In genomic region chr16:228151-228855, GRCh38 we compare ENCODE assay signal across 8 cellular contexts. TPM values are rescaled to one million over a fixed set of nuclear protein-coding genes. Genes with fewer than 3 reads are reported as not detected.
DNase-seq lines count a peak whose midpoint lies in the region; ATAC-seq and TF ChIP-seq lines count a peak whose summit lies in the region.

No MANE protein-coding gene starts in this region.

- H3K36me3 ChIP-seq in DND-41 (ENCODE audit: insufficient read depth, low read length) (peaks cover 48% of the 10 kb centered on the region), parathyroid adenoma (ENCODE audit: control insufficient read depth, insufficient read depth, low read length) (no peaks in the 10 kb centered on the region)

- DNase-seq in DND-41 (no peak), fibroblast of the aortic adventitia (ENCODE audit: low read depth) (no peak), NCI-H1105 (lab: John Stamatoyannopoulos, UW) (no peak), GF-D8 (lab: John Stamatoyannopoulos, UW) (no peak), ureter (ENCODE audit: low spot score) (no peak)

- peak; percentile 23 for ATAC-seq in DND-41 (ENCODE audit: insufficient read depth, low read depth)
- ATAC-seq in HG02759 (IDR thresholded peaks at IDR 0.05; ENCODE audit: unreplicated experiment) = peak; percentile 4

- H3K9me3 ChIP-seq in DND-41 (ENCODE audit: insufficient read depth, low read length, severe bottlenecking) (no peaks in the 10 kb centered on the region), parathyroid adenoma (ENCODE audit: control insufficient read depth, low read length) (no peaks in the 10 kb centered on the region)

- peak overlapping the region; percentile 91 for H3K27ac Mint-ChIP-seq in T-helper 1 cell treated with Interleukin-12 subunit alpha and Interleukin-12 subunit beta and Interleukin-4 antibody, amounts not matched to agents 30 μg/mL and 1 μg/mL, for 36 hours

- H3K4me2 ChIP-seq in DND-41 (ENCODE audit: insufficient read depth, low read length) (peak overlapping the region; percentile 67), parathyroid adenoma (ENCODE audit: low read length) (peak overlapping the region; percentile 93)

- H3K79me2 ChIP-seq in DND-41 (ENCODE audit: insufficient read depth, low read length) (peaks cover 57% of the 10 kb centered on the region), parathyroid adenoma (peaks cover 27% of the 10 kb centered on the region)

- no peaks in the 10 kb centered on the region for H3K27me3 Mint-ChIP-seq in T-helper 1 cell treated with Interleukin-12 subunit alpha and Interleukin-12 subunit beta and Interleukin-4 antibody, amounts not matched to agents 30 μg/mL and 1 μg/mL, for 36 hours (ENCODE audit: low read depth)

- H3K36me3 Mint-ChIP-seq in T-helper 1 cell treated with Interleukin-12 subunit alpha and Interleukin-12 subunit beta and Interleukin-4 antibody, amounts not matched to agents 30 μg/mL and 1 μg/mL, for 36 hours (ENCODE audit: low read depth) = peaks cover 22% of the 10 kb centered on the region

- peak overlapping the region; percentile 97 for H3K27ac ChIP-seq in DND-41 (ENCODE audit: low read length)
- H3K27ac ChIP-seq in parathyroid adenoma = peak overlapping the region; percentile 91

- H3K9ac ChIP-seq in DND-41 (ENCODE audit: low read depth, low read length) (peak overlapping the region; percentile 80), parathyroid adenoma (peak overlapping the region; percentile 88)

- H2AFZ ChIP-seq in DND-41 (ENCODE audit: low read depth, low read length) (peak overlapping the region; percentile 98; the same call in 1 of the 2 replicates), parathyroid adenoma (peak overlapping the region; percentile 96)

- H3K9me3 Mint-ChIP-seq in T-helper 1 cell treated with Interleukin-12 subunit alpha and Interleukin-12 subunit beta and Interleukin-4 antibody, amounts not matched to agents 30 μg/mL and 1 μg/mL, for 36 hours = no peaks in the 10 kb centered on the region

- H3K4me3 ChIP-seq in DND-41 (ENCODE audit: low read depth in 1 of 2, low read length in 2 of 2) (peak overlapping the region; percentile 62 to 80), fibroblast of the aortic adventitia (ENCODE audit: low read depth, low read length) (peak overlapping the region; percentile 86), parathyroid adenoma (ENCODE audit: low read depth, low read length) (peak overlapping the region; percentile 73)

- TF ChIP-seq CTCF in DND-41 (IDR thresholded peaks at IDR 0.05; ENCODE audit: borderline replicate concordance, extremely low read depth, low read length, poor library complexity, severe bottlenecking) = no peak
- no peak for TF ChIP-seq CTCF in fibroblast of the aortic adventitia (IDR thresholded peaks at IDR 0.05; ENCODE audit: insufficient read depth, low read length)
- no peak for TF ChIP-seq CTCF in parathyroid adenoma (IDR thresholded peaks at IDR 0.05)

- peaks cover 23% of the 10 kb centered on the region for H3K4me1 Mint-ChIP-seq in T-helper 1 cell treated with Interleukin-12 subunit alpha and Interleukin-12 subunit beta and Interleukin-4 antibody, amounts not matched to agents 30 μg/mL and 1 μg/mL, for 36 hours (ENCODE audit: low read depth)

- H3K4me3 Mint-ChIP-seq in T-helper 1 cell treated with Interleukin-12 subunit alpha and Interleukin-12 subunit beta and Interleukin-4 antibody, amounts not matched to agents 30 μg/mL and 1 μg/mL, for 36 hours = peak overlapping the region; percentile 94

- peaks cover 39% of the 10 kb centered on the region for H4K20me1 ChIP-seq in DND-41 (ENCODE audit: insufficient read depth, low read length)

- H3K4me1 ChIP-seq in DND-41 (ENCODE audit: insufficient read depth, low read length) (peaks cover 32% of the 10 kb centered on the region), parathyroid adenoma (peaks cover 9% of the 10 kb centered on the region)

- H3K27me3 ChIP-seq in DND-41 (ENCODE audit: insufficient read depth, low read length, poor library complexity) = no peaks in the 10 kb centered on the region
- H3K27me3 ChIP-seq in parathyroid adenoma (ENCODE audit: control insufficient read depth, insufficient read depth, low read length) = no peaks in the 10 kb centered on the region

RNA-seq across cellular contexts. Expression of gene LUC7L, which starts 0.9 kb away (rescaled TPM):
- 37.0 and 82.3 TPM in 2 replicates for total RNA-seq in fibroblast of the aortic adventitia (ENCODE audit: low replicate concordance)
- 85.3 TPM for total RNA-seq in ureter

RNA-seq across cellular contexts. Expression of gene FAM234A, which starts 6.3 kb away (rescaled TPM):
- total RNA-seq in fibroblast of the aortic adventitia (ENCODE audit: low replicate concordance) = 49.5 and 72.0 TPM in 2 replicates
- total RNA-seq in ureter = 89.4 TPM

RNA-seq across cellular contexts. Expression of gene RGS11, which starts 47.4 kb away (rescaled TPM):
- total RNA-seq in fibroblast of the aortic adventitia (ENCODE audit: low replicate concordance) (1.2 and 2.0 TPM in 2 replicates), ureter (4.5 TPM)

RNA-seq across cellular contexts. Expression of gene HBQ1, which starts 48.0 kb away (rescaled TPM):
- total RNA-seq in fibroblast of the aortic adventitia (ENCODE audit: low replicate concordance) = 0.63 TPM in 1 of 2 replicates, not detected in the other
- total RNA-seq in ureter = not detected

RNA-seq across cellular contexts. Expression of gene HBA1, which starts 51.8 kb away (rescaled TPM):
- total RNA-seq in fibroblast of the aortic adventitia (ENCODE audit: low replicate concordance) (not detected in 2 replicates), ureter (82.1 TPM)
